In genomic region chr1:174726167-174726879, GRCh38 we compare ENCODE assay signal across 9 cellular contexts.
DNase-seq lines count a peak whose midpoint lies in the region; ATAC-seq and TF ChIP-seq lines count a peak whose summit lies in the region.
"Had no signal": no experiment of that assay in that cellular context is flagged by ENCODE, and none has a peak within 500 bp of the region (broad histone marks: within the 10 kb centered on the region; RNA-seq: fewer than 3 reads in every experiment).

No MANE protein-coding gene starts in this region.

- H3K4me1 Mint-ChIP-seq in MCF 10A (ENCODE audit: insufficient read depth, unreplicated experiment) (no peaks in the 10 kb centered on the region), nephron progenitor cell (no peaks in the 10 kb centered on the region), T-cell (peaks cover 0 to 2% (median 0%) of the 10 kb centered on the region in 3 donors)

- ATAC-seq in HG03354 (IDR thresholded peaks at IDR 0.05; ENCODE audit: poor library complexity, severe bottlenecking, unreplicated experiment) (no peak), T-cell (replicated peaks in 1 of 4) (no peak), HG03521 (IDR thresholded peaks at IDR 0.05; ENCODE audit: unreplicated experiment) (no peak)

- no peak overlapping the region for H2AFZ ChIP-seq in Loucy (ENCODE audit: low read length)

- H3K27ac Mint-ChIP-seq in MCF 10A (ENCODE audit: low read depth, unreplicated experiment), result no peak overlapping the region
- no peak overlapping the region for H3K27ac Mint-ChIP-seq in nephron progenitor cell
- H3K27ac Mint-ChIP-seq in T-cell, result no peak overlapping the region

- no peaks in the 10 kb centered on the region for H3K9me3 ChIP-seq in Loucy (ENCODE audit: insufficient read depth, low read depth, low read length)
- H3K9me3 ChIP-seq: SJCRH30 had no signal

- H3K27me3 ChIP-seq in Loucy (ENCODE audit: insufficient read depth, low read length, poor library complexity, severe bottlenecking) (no peaks in the 10 kb centered on the region), H7 (ENCODE audit: control insufficient read depth, insufficient read depth, low read length) (no peaks in the 10 kb centered on the region)
- H3K27me3 ChIP-seq: SJCRH30 had no signal

- intact Hi-C loops in MCF 10A (cut with micrococcal nuclease), result loop anchor here (1.0 to 5.0 kb wide), 3 partner anchors 464 to 634 kb away; no protein-coding TSS in a partner anchor

- H4K20me1 ChIP-seq in Loucy (ENCODE audit: insufficient read depth, low read length, poor library complexity, severe bottlenecking), result no peaks in the 10 kb centered on the region

- H3K36me3 ChIP-seq in Loucy (ENCODE audit: insufficient read depth, low read length) (no peaks in the 10 kb centered on the region), H7 (replicated peaks; ENCODE audit: control insufficient read depth, insufficient read depth, low read length) (no peaks in the 10 kb centered on the region)
- H3K36me3 ChIP-seq: SJCRH30 had no signal

- in situ Hi-C loops in G401 (cut with HindIII; ENCODE audit: low sequenced_read_pairs), result no loop called here

- H3K4me3 ChIP-seq in Loucy (ENCODE audit: low read length, poor library complexity, severe bottlenecking) (no peak overlapping the region), H7 (ENCODE audit: insufficient read depth, low read depth, low read length) (no peak overlapping the region)
- H3K4me3 ChIP-seq: SJCRH30 had no signal

- H3K4me1 ChIP-seq in Loucy (ENCODE audit: insufficient read depth, low read length, poor library complexity, severe bottlenecking), result no peaks in the 10 kb centered on the region
- H3K4me1 ChIP-seq: SJCRH30 had no signal

- no TSS peak for BruUV-seq in MCF 10A (replicated peaks; lab: Mats Ljungman, UMichigan)

- peak; percentile 55 for DNase-seq in G401 (ENCODE audit: low spot score)
- DNase-seq in MCF 10A (ENCODE audit: unreplicated experiment), result peak; percentile 36
- no peak for DNase-seq in nephron progenitor cell
- DNase-seq in T-cell, result no peak
- no peak for DNase-seq in H7

- H3K27me3 Mint-ChIP-seq in MCF 10A (ENCODE audit: insufficient read depth, unreplicated experiment) (no peaks in the 10 kb centered on the region), nephron progenitor cell (ENCODE audit: low read depth, poor library complexity) (no peaks in the 10 kb centered on the region), T-cell (no peaks in the 10 kb centered on the region)

- H3F3A ChIP-seq in Loucy (ENCODE audit: low read depth), result no peaks in the 10 kb centered on the region

- H3K9me2 ChIP-seq in Loucy (replicated peaks; ENCODE audit: low read depth, low read length), result no peaks in the 10 kb centered on the region

- H3K9me3 Mint-ChIP-seq in MCF 10A (ENCODE audit: unreplicated experiment), result no peaks in the 10 kb centered on the region
- no peaks in the 10 kb centered on the region for H3K9me3 Mint-ChIP-seq in nephron progenitor cell
- H3K9me3 Mint-ChIP-seq in T-cell, result no peaks in the 10 kb centered on the region

- H3K4me3 Mint-ChIP-seq in MCF 10A (ENCODE audit: unreplicated experiment), result no peak overlapping the region
- H3K4me3 Mint-ChIP-seq in nephron progenitor cell, result no peak overlapping the region
- no peak overlapping the region for H3K4me3 Mint-ChIP-seq in T-cell

- CTCF ChIA-PET in MCF 10A (lab: Yijun Ruan, JAX), result interaction anchor here (0.6 to 9.1 kb wide), 55 partner anchors 9 to 1926 kb away, joined by 3 to 191 read pairs (median 4); no protein-coding TSS in a partner anchor
- CTCF ChIA-PET in T-cell (lab: Charles Lee), result interaction anchor here (0.5 to 1.4 kb wide), 4 partner anchors 454 to 1984 kb away, joined by 3 to 10 read pairs (median 3); no protein-coding TSS in a partner anchor

- H3K36me3 Mint-ChIP-seq in MCF 10A (ENCODE audit: insufficient read depth, unreplicated experiment), result no peaks in the 10 kb centered on the region
- H3K36me3 Mint-ChIP-seq in nephron progenitor cell (ENCODE audit: low read depth), result no peaks in the 10 kb centered on the region
- H3K36me3 Mint-ChIP-seq in T-cell, result peaks cover 10% of the 10 kb centered on the region

- TF ChIP-seq CTCF in Loucy (conservative IDR thresholded peaks at IDR 0.05; ENCODE audit: low read length) (peak; percentile 73), MCF 10A (IDR thresholded peaks at IDR 0.05; ENCODE audit: unreplicated experiment) (peak; percentile 69), nephron progenitor cell (IDR thresholded peaks at IDR 0.05) (peak; percentile 64)

- no peak overlapping the region for H3K9ac ChIP-seq in Loucy (ENCODE audit: low read depth, low read length, poor library complexity, severe bottlenecking)

- POLR2A ChIA-PET in MCF 10A (lab: Yijun Ruan, JAX) (interaction anchor here (0.7 to 1.7 kb wide), 3 partner anchors 61 to 464 kb away, joined by 3 to 5 read pairs (median 3); no protein-coding TSS in a partner anchor), T-cell (lab: Charles Lee) (no interaction called here)

- H3K4me2 ChIP-seq in Loucy (ENCODE audit: low read depth, low read length, poor library complexity, severe bottlenecking), result no peak overlapping the region

- no peaks in the 10 kb centered on the region; the same call in 1 of the 2 replicates for H3K79me2 ChIP-seq in Loucy (ENCODE audit: insufficient read depth, low read length)

Comparison
In these comparisons a context has a peak if more than half of its experiments do, and no peak if none do; other contexts are left out.
1. DNase-seq: peak in G401 (single experiment) and MCF 10A (single experiment); none in nephron progenitor cell (single experiment), T-cell (0 of 34) and H7 (single experiment).
2. Peak in every context shown above with its lines, with median percentiles within 50 percentile points of each other: CTCF ChIP-seq.